1 cellular context compared by ENCODE assay signal in genomic region chr11:65720237-65720934, GRCh38.
TF ChIP-seq lines count a peak whose summit lies in the region.

Gene RNASEH2C (minus strand): TSS chr11:65720798. CDS start chr11:65720758, 40 bp downstream.

TF ChIP-seq in GM23338, 12 proteins besides CTCF, POLR2A, EP300 and RAD21 (continued from another document):
- TF ChIP-seq REST (IDR thresholded peaks at IDR 0.05; ENCODE audit: unreplicated experiment) (no peak), CREB1 (CRISPR knock-in tag; IDR thresholded peaks at IDR 0.05; ENCODE audit: low read depth) (peak; percentile 78), EZH2 (IDR thresholded peaks at IDR 0.05; ENCODE audit: low read depth, unreplicated experiment) (no peak), ETS1 (IDR thresholded peaks at IDR 0.05) (peak; percentile 96), EZH2phosphoT487 (IDR thresholded peaks at IDR 0.05; ENCODE audit: unreplicated experiment) (no peak), JUNB (IDR thresholded peaks at IDR 0.05; ENCODE audit: unreplicated experiment) (no peak), NANOG (IDR thresholded peaks at IDR 0.05; ENCODE audit: borderline replicate concordance) (no peak), ZNF331 (CRISPR knock-in tag; IDR thresholded peaks at IDR 0.05; ENCODE audit: low read depth) (no peak), ZNF114 (CRISPR knock-in tag; IDR thresholded peaks at IDR 0.05) (no peak)
